Comparison of ENCODE assay signal across 26 cellular contexts in genomic region chr9:112015736-112016135, GRCh38.
"Had no signal": no experiment of that assay in that cellular context is flagged by ENCODE, and none has a peak within 500 bp of the region (broad histone marks: within the 10 kb centered on the region; RNA-seq: fewer than 3 reads in every experiment).

No MANE protein-coding gene starts in this region.

- H3K36me3 Mint-ChIP-seq: activated CD8-positive, alpha-beta memory T cell treated with anti-CD3 and anti-CD28 coated beads, Interleukin-2, amount 10 ng/mL, durations not matched to agents 7 days and 5 days; brain; T-cell had no signal

- H3K27me3 Mint-ChIP-seq: activated naive CD8-positive, alpha-beta T cell; activated T-helper 17 cell treated with anti-CD3 and anti-CD28 coated beads, Interleukin-2, amount 50 U/mL, for 72 hours; brain; central memory CD8-positive, alpha-beta T cell; T-cell had no signal

- H3K27ac ChIP-seq: SK-N-MC, VCaP had no signal

- H3K27ac Mint-ChIP-seq: activated CD8-positive, alpha-beta memory T cell treated with anti-CD3 and anti-CD28 coated beads, Interleukin-2, amount 10 ng/mL, durations not matched to agents 7 days and 5 days; activated naive CD4-positive, alpha-beta T cell treated with anti-CD3 and anti-CD28 coated beads for 36 hours; activated naive CD8-positive, alpha-beta T cell; activated T-helper 17 cell treated with anti-CD3 and anti-CD28 coated beads, Interleukin-2, amount 50 U/mL, for 72 hours; brain; T-cell had no signal

- H3K4me3 ChIP-seq: SK-N-MC had no signal

- H3K9me3 Mint-ChIP-seq: activated naive CD4-positive, alpha-beta T cell treated with anti-CD3 and anti-CD28 coated beads for 36 hours; activated T-helper 17 cell treated with anti-CD3 and anti-CD28 coated beads, Interleukin-2, amount 50 U/mL, for 72 hours; brain; central memory CD8-positive, alpha-beta T cell; T-cell had no signal

- FAIRE-seq: astrocyte had no signal

- H3K4me3 Mint-ChIP-seq: activated CD8-positive, alpha-beta memory T cell treated with anti-CD3 and anti-CD28 coated beads, Interleukin-2, amount 10 ng/mL, durations not matched to agents 7 days and 5 days; activated naive CD4-positive, alpha-beta T cell treated with anti-CD3 and anti-CD28 coated beads for 36 hours; activated naive CD8-positive, alpha-beta T cell; activated T-helper 17 cell treated with anti-CD3 and anti-CD28 coated beads, Interleukin-2, amount 50 U/mL, for 72 hours; brain; central memory CD8-positive, alpha-beta T cell; T-cell had no signal

- H3K4me1 Mint-ChIP-seq: central memory CD8-positive, alpha-beta T cell had no signal

- DNase-seq: activated CD4-positive, alpha-beta T cell treated with anti-CD3 and anti-CD28 coated beads for 48 hours; activated CD4-positive, alpha-beta T cell treated with anti-CD3 and anti-CD28 coated beads, Interleukin-2, amount 50 U/mL, for 4 hours; activated CD4-positive, CD25-positive, alpha-beta regulatory T cell treated with anti-CD3 and anti-CD28 coated beads, Interleukin-2, amount 50 U/mL, for 72 hours; activated CD8-positive, alpha-beta memory T cell treated with anti-CD3 and anti-CD28 coated beads, Interleukin-2, amount 10 ng/mL, durations not matched to agents 7 days and 5 days; activated gamma-delta T cell; activated naive CD4-positive, alpha-beta T cell treated with anti-CD3 and anti-CD28 coated beads for 36 hours; activated T-cell treated with anti-CD3 and anti-CD28 coated beads, Interleukin-2, amount 50 U/mL, for 48 hours; amygdala; Kasumi-1; KBM-7; NCI-H1092 treated with DMSO at 0.1 percent for 48 hours; NCI-H1417 treated with DMSO at 0.1 percent for 48 hours; NCI-H1694 treated with DMSO at 0.1 percent for 48 hours; NCI-H2029 treated with DMSO at 0.1 percent for 48 hours; NCI-H345; NCI-H510A treated with DMSO at 0.1 percent for 48 hours; RPMI8226; T-cell had no signal

- ATAC-seq: activated CD8-positive, alpha-beta memory T cell treated with anti-CD3 and anti-CD28 coated beads, Interleukin-2, amount 10 ng/mL, durations not matched to agents 7 days and 5 days; activated T-helper 17 cell treated with anti-CD3 and anti-CD28 coated beads, Interleukin-2, amount 50 U/mL, for 72 hours; Right ventricle myocardium inferior; T-cell had no signal
